In the genomic region with DNA sequence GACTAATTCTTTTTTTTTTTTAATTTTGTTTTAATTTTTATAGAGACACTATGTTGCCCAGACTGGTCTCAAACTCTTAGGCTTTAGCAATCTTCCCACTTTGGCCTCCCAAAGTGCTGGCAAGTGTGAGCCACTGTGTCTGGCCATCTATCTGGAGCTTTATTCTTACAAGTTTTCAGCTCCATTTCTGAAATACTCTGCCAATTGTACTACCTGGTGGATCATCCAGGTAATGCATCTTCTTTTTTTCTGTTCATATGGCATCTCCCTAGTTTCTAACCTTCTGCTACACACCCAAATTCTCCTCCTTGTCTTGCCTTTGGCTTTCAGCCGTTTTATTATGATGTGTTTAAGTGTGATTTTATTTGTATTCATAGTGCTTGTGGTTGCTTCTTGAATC, we compare ENCODE assay signal across 1 cellular context.
TF ChIP-seq lines count a peak whose summit lies in the region.

No MANE protein-coding gene starts in this region.

TF ChIP-seq in WTC11, 78 proteins besides CTCF, POLR2A, EP300 and RAD21 (continued from another document):
- TF ChIP-seq, protein P1, sequence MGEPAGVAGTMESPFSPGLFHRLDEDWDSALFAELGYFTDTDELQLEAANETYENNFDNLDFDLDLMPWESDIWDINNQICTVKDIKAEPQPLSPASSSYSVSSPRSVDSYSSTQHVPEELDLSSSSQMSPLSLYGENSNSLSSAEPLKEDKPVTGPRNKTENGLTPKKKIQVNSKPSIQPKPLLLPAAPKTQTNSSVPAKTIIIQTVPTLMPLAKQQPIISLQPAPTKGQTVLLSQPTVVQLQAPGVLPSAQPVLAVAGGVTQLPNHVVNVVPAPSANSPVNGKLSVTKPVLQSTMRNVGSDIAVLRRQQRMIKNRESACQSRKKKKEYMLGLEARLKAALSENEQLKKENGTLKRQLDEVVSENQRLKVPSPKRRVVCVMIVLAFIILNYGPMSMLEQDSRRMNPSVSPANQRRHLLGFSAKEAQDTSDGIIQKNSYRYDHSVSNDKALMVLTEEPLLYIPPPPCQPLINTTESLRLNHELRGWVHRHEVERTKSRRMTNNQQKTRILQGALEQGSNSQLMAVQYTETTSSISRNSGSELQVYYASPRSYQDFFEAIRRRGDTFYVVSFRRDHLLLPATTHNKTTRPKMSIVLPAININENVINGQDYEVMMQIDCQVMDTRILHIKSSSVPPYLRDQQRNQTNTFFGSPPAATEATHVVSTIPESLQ (CRISPR knock-in tag; IDR thresholded peaks at IDR 0.05), result no peak
- TF ChIP-seq, protein P2, sequence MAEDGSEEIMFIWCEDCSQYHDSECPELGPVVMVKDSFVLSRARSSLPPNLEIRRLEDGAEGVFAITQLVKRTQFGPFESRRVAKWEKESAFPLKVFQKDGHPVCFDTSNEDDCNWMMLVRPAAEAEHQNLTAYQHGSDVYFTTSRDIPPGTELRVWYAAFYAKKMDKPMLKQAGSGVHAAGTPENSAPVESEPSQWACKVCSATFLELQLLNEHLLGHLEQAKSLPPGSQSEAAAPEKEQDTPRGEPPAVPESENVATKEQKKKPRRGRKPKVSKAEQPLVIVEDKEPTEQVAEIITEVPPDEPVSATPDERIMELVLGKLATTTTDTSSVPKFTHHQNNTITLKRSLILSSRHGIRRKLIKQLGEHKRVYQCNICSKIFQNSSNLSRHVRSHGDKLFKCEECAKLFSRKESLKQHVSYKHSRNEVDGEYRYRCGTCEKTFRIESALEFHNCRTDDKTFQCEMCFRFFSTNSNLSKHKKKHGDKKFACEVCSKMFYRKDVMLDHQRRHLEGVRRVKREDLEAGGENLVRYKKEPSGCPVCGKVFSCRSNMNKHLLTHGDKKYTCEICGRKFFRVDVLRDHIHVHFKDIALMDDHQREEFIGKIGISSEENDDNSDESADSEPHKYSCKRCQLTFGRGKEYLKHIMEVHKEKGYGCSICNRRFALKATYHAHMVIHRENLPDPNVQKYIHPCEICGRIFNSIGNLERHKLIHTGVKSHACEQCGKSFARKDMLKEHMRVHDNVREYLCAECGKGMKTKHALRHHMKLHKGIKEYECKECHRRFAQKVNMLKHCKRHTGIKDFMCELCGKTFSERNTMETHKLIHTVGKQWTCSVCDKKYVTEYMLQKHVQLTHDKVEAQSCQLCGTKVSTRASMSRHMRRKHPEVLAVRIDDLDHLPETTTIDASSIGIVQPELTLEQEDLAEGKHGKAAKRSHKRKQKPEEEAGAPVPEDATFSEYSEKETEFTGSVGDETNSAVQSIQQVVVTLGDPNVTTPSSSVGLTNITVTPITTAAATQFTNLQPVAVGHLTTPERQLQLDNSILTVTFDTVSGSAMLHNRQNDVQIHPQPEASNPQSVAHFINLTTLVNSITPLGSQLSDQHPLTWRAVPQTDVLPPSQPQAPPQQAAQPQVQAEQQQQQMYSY (CRISPR knock-in tag; IDR thresholded peaks at IDR 0.05), result no peak
- TF ChIP-seq OVOL2 (CRISPR knock-in tag; IDR thresholded peaks at IDR 0.05; ENCODE audit: borderline replicate concordance), result no peak
- TF ChIP-seq, protein P3, sequence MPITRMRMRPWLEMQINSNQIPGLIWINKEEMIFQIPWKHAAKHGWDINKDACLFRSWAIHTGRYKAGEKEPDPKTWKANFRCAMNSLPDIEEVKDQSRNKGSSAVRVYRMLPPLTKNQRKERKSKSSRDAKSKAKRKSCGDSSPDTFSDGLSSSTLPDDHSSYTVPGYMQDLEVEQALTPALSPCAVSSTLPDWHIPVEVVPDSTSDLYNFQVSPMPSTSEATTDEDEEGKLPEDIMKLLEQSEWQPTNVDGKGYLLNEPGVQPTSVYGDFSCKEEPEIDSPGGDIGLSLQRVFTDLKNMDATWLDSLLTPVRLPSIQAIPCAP (CRISPR knock-in tag; IDR thresholded peaks at IDR 0.05), result no peak
